ENCODE assay signal across 9 cellular contexts in genomic region chr6:144285798-144286502, GRCh38. TPM values are rescaled to one million over a fixed set of nuclear protein-coding genes. Genes with fewer than 3 reads are reported as not detected.
DNase-seq lines count a peak whose midpoint lies in the region; ATAC-seq, FAIRE-seq and TF ChIP-seq lines count a peak whose summit lies in the region.
"Had no signal": no experiment of that assay in that cellular context is flagged by ENCODE, and none has a peak within 500 bp of the region (broad histone marks: within the 10 kb centered on the region; RNA-seq: fewer than 3 reads in every experiment).

No MANE protein-coding gene starts in this region.

- H3K27ac Mint-ChIP-seq in activated naive CD4-positive, alpha-beta T cell treated with anti-CD3 and anti-CD28 coated beads for 36 hours: no peak overlapping the region
- peak overlapping the region; percentile 97 for H3K27ac Mint-ChIP-seq in neural crest cell (ENCODE audit: unreplicated experiment)

- no peak for TF ChIP-seq POLR2A in GM12892 (IDR thresholded peaks at IDR 0.05; ENCODE audit: low read depth, low read length)

- H3K36me3 ChIP-seq in Panc1 (ENCODE audit: control insufficient read depth, insufficient read depth, low read length): no peaks in the 10 kb centered on the region
- no peaks in the 10 kb centered on the region for H3K36me3 ChIP-seq in aorta (ENCODE audit: control insufficient read depth in 1 of 2, insufficient read depth in 2 of 2, low read length in 1 of 2)

- DNase-seq in GM12892 (ENCODE audit: insufficient read length): peak; percentile 27
- DNase-seq in Panc1 (ENCODE audit: low read depth, low spot score): no peak
- DNase-seq in activated naive CD4-positive, alpha-beta T cell treated with anti-CD3 and anti-CD28 coated beads for 36 hours: peak; percentile 23
- DNase-seq in germinal center (ENCODE audit: low spot score): peak; percentile 41
- DNase-seq in neural crest cell (ENCODE audit: low read depth, low spot score): peak; percentile 52
- DNase-seq in aorta: peak; percentile 89 to 91
- no peak for DNase-seq in NCI-H2227 (lab: John Stamatoyannopoulos, UW; ENCODE audit: unreplicated experiment)

- POLR2A ChIA-PET in Panc1 (lab: Charles Lee): interaction anchor here (0.6 kb wide), 1 partner anchor 162 kb away, joined by 3 read pairs; no protein-coding TSS in a partner anchor

- CTCF ChIA-PET in Panc1 (lab: Charles Lee): no interaction called here
- CTCF ChIA-PET in activated naive CD4-positive, alpha-beta T cell treated with anti-CD3 and anti-CD28 coated beads for 36 hours (lab: Charles Lee): interaction anchor here (1.3 to 1.4 kb wide), 2 partner anchors 183 to 196 kb away, joined by 4 to 8 read pairs; no protein-coding TSS in a partner anchor

- H3K4me1 ChIP-seq in Panc1 (ENCODE audit: control insufficient read depth, insufficient read depth, low read length) (peaks cover 22% of the 10 kb centered on the region), aorta (ENCODE audit: control insufficient read depth in 1 of 2, insufficient read depth in 2 of 2, low read length in 2 of 2) (no peaks in the 10 kb centered on the region)

- no TSS peak for BruUV-seq in Panc1 (replicated peaks; lab: Mats Ljungman, UMichigan)

- H3K4me1 Mint-ChIP-seq in activated naive CD4-positive, alpha-beta T cell treated with anti-CD3 and anti-CD28 coated beads for 36 hours (ENCODE audit: low read depth): peaks cover 12% of the 10 kb centered on the region
- peaks cover 25% of the 10 kb centered on the region for H3K4me1 Mint-ChIP-seq in neural crest cell

- no peaks in the 10 kb centered on the region for H3K27me3 ChIP-seq in Panc1 (ENCODE audit: control insufficient read depth, insufficient read depth, low read length)
- H3K27me3 ChIP-seq in aorta (ENCODE audit: control insufficient read depth in 1 of 2, insufficient read depth in 2 of 2, low read length in 1 of 2): no peaks in the 10 kb centered on the region

- in situ Hi-C loops in Panc1 (cut with HindIII; ENCODE audit: low pct_unique_long_range_greater_than_20kb, low sequenced_read_pairs): loop anchor here (10.0 kb wide), 1 partner anchor 189 kb away; no protein-coding TSS in a partner anchor

- 0 to 1% methylated on average over 43 to 51 of the region's 51 CpGs for WGBS in aorta, 2 donors

- H3K9me3 Mint-ChIP-seq in activated naive CD4-positive, alpha-beta T cell treated with anti-CD3 and anti-CD28 coated beads for 36 hours: no peaks in the 10 kb centered on the region
- no peaks in the 10 kb centered on the region for H3K9me3 Mint-ChIP-seq in neural crest cell

- peak overlapping the region; percentile 91 to 94 for H3K4me3 ChIP-seq in Panc1 (ENCODE audit: low read depth in 2 of 2, low read length in 2 of 2)
- peak overlapping the region; percentile 73 to 75 for H3K4me3 ChIP-seq in aorta (ENCODE audit: low read length in 2 of 2)

- H3K27me3 Mint-ChIP-seq in activated naive CD4-positive, alpha-beta T cell treated with anti-CD3 and anti-CD28 coated beads for 36 hours (ENCODE audit: low read depth): peaks cover 21% of the 10 kb centered on the region
- no peaks in the 10 kb centered on the region for H3K27me3 Mint-ChIP-seq in neural crest cell (ENCODE audit: low read depth)

- no peak for TF ChIP-seq CTCF in Panc1 (IDR thresholded peaks at IDR 0.05)
- no peak for TF ChIP-seq CTCF in neural crest cell (conservative IDR thresholded peaks at IDR 0.05)

- H3K36me3 Mint-ChIP-seq in activated naive CD4-positive, alpha-beta T cell treated with anti-CD3 and anti-CD28 coated beads for 36 hours (ENCODE audit: low read depth): no peaks in the 10 kb centered on the region
- no peaks in the 10 kb centered on the region for H3K36me3 Mint-ChIP-seq in neural crest cell (ENCODE audit: low read depth)

- peak overlapping the region; percentile 86 for H3K4me3 Mint-ChIP-seq in activated naive CD4-positive, alpha-beta T cell treated with anti-CD3 and anti-CD28 coated beads for 36 hours
- peak overlapping the region; percentile 99 for H3K4me3 Mint-ChIP-seq in neural crest cell

- no peaks in the 10 kb centered on the region for H3K9me3 ChIP-seq in Panc1 (ENCODE audit: control insufficient read depth, insufficient read depth, low read depth, low read length)
- no peaks in the 10 kb centered on the region for H3K9me3 ChIP-seq in aorta (ENCODE audit: control insufficient read depth, low read length)

- no peak for FAIRE-seq in GM12892 (lab: Jason Lieb, UNC)
- FAIRE-seq: endometrium had no signal

- peak; percentile 42 for ATAC-seq in HG02678 (IDR thresholded peaks at IDR 0.05; ENCODE audit: unreplicated experiment)
- peak; percentile 52 for ATAC-seq in Panc1
- ATAC-seq in aorta (ENCODE audit: low FRiP score): peak; percentile 85

- intact Hi-C loops in Panc1 (cut with micrococcal nuclease; ENCODE audit: unreplicated experiment) (loop anchor here (2.0 to 10.0 kb wide), 3 partner anchors 69 to 196 kb away; no protein-coding TSS in a partner anchor), aorta (cut with DNase I) (loop anchor here (1.0 to 10.0 kb wide), 9 partner anchors 21 to 199 kb away; partner anchors contain the start of gene SF3B5 (in 1 of the 2))
- intact Hi-C loops in activated naive CD4-positive, alpha-beta T cell treated with anti-CD3 and anti-CD28 coated beads for 36 hours (cut with micrococcal nuclease): loop anchor here (1.0 to 2.0 kb wide), 11 partner anchors 23 to 196 kb away; partner anchors contain the start of gene SF3B5

- peak overlapping the region; percentile 95 for H3K27ac ChIP-seq in Panc1 (ENCODE audit: low read length)
- H3K27ac ChIP-seq in aorta (ENCODE audit: low read depth in 1 of 2, low read length in 2 of 2): peak overlapping the region in 1 of 2 donors; percentile 70

RNA-seq across cellular contexts. Expression of gene UTRN, which starts 0.8 kb away (rescaled TPM):
- polyA plus RNA-seq in GM12892 (2012; ENCODE audit: missing spikeins): 13.3 TPM
- total RNA-seq in Panc1 (2021; ENCODE audit: unreplicated experiment): 122 TPM
- 52.1 TPM for polyA plus RNA-seq in Panc1 (2012; ENCODE audit: insufficient read length)
- 10 to 100 TPM; 35.3 to 39.9 TPM for total RNA-seq in activated naive CD4-positive, alpha-beta T cell treated with anti-CD3 and anti-CD28 coated beads for 36 hours
- 74.0 and 76.8 TPM in 2 replicates for total RNA-seq in neural crest cell
- 100 to 1,000 TPM; 238 to 259 TPM for total RNA-seq in aorta
- 10 to 100 TPM; 11.5 to 20.1 TPM for polyA plus RNA-seq in aorta

Comparison
In these comparisons a context has a peak if more than half of its experiments do, and no peak if none do; other contexts are left out.
1. DNase-seq: peak in GM12892 (single experiment), activated naive CD4-positive, alpha-beta T cell treated with anti-CD3 and anti-CD28 coated beads for 36 hours (single experiment), germinal center (single experiment), neural crest cell (single experiment) and aorta (2 of 2); none in Panc1 (single experiment) and NCI-H2227 (single experiment).
2. Peak in every context shown above with its lines, with median percentiles within 50 percentile points of each other: ATAC-seq.